30 cellular contexts compared by ENCODE assay signal in genomic region chr10:68251625-68252275, GRCh38. TPM values are rescaled to one million over a fixed set of nuclear protein-coding genes. Genes with fewer than 3 reads are reported as not detected.
DNase-seq lines count a peak whose midpoint lies in the region; ATAC-seq, FAIRE-seq and TF ChIP-seq lines count a peak whose summit lies in the region.
"Had no signal": no experiment of that assay in that cellular context is flagged by ENCODE, and none has a peak within 500 bp of the region (broad histone marks: within the 10 kb centered on the region; RNA-seq: fewer than 3 reads in every experiment).

No MANE protein-coding gene starts in this region.

- H3K4me3 Mint-ChIP-seq in neural progenitor cell, result peak overlapping the region; percentile 9
- H3K4me3 Mint-ChIP-seq: activated naive CD8-positive, alpha-beta T cell treated with anti-CD3 and anti-CD28 coated beads for 36 hours; activated T-helper 17 cell treated with anti-CD3 and anti-CD28 coated beads, Interleukin-2, amount 50 U/mL, for 72 hours; CD4-positive, alpha-beta memory T cell; central memory CD8-positive, alpha-beta T cell; mesothelial cell of epicardium; naive thymus-derived CD8-positive, alpha-beta T cell had no signal

- H3K9me3 ChIP-seq in neural progenitor cell (ENCODE audit: low read depth), result no peaks in the 10 kb centered on the region
- H3K9me3 ChIP-seq: left ventricle myocardium inferior, right atrium auricular region, tibial artery had no signal

- ATAC-seq in GM21786 (IDR thresholded peaks at IDR 0.05; ENCODE audit: unreplicated experiment), result peak; percentile 50
- ATAC-seq: activated T-helper 17 cell treated with anti-CD3 and anti-CD28 coated beads, Interleukin-2, amount 50 U/mL, for 72 hours; naive thymus-derived CD8-positive, alpha-beta T cell; stimulated activated naive CD8-positive, alpha-beta T cell treated with anti-CD3 and anti-CD28 coated beads, Interleukin-15, Interleukin-2, amounts not matched to agents 100 U/mL and 50 U/mL, for 24 hours had no signal

- peaks cover 31% of the 10 kb centered on the region for H3F3A ChIP-seq in neural progenitor cell (ENCODE audit: low read depth)

- peaks cover 11% of the 10 kb centered on the region for H3K27me3 Mint-ChIP-seq in neural progenitor cell (ENCODE audit: insufficient read depth, low read depth)
- H3K27me3 Mint-ChIP-seq: activated naive CD8-positive, alpha-beta T cell treated with anti-CD3 and anti-CD28 coated beads for 36 hours had no signal

- H3K36me3 Mint-ChIP-seq in neural progenitor cell, result no peaks in the 10 kb centered on the region
- H3K36me3 Mint-ChIP-seq: activated naive CD8-positive, alpha-beta T cell treated with anti-CD3 and anti-CD28 coated beads for 36 hours; CD4-positive, alpha-beta memory T cell; mesothelial cell of epicardium; naive thymus-derived CD8-positive, alpha-beta T cell had no signal

- peaks cover 14% of the 10 kb centered on the region for H3K4me1 Mint-ChIP-seq in neural progenitor cell
- H3K4me1 Mint-ChIP-seq: activated T-helper 17 cell treated with anti-CD3 and anti-CD28 coated beads, Interleukin-2, amount 50 U/mL, for 72 hours; central memory CD8-positive, alpha-beta T cell; mesothelial cell of epicardium had no signal

- no peak overlapping the region for H2AFZ ChIP-seq in neural progenitor cell (replicated peaks)

- no peaks in the 10 kb centered on the region for H3K36me3 ChIP-seq in neural progenitor cell
- H3K36me3 ChIP-seq: left ventricle myocardium inferior, right atrium auricular region, tibial artery had no signal

- DNase-seq in GM18507 (ENCODE audit: extremely low spot score, insufficient read length, low read depth) (no peak), MV-4-11 (lab: John Stamatoyannopoulos, UW) (peak; percentile 11), neural progenitor cell (ENCODE audit: low spot score) (no peak), iPS-NIHi11 (ENCODE audit: low spot score) (no peak), pons (ENCODE audit: low spot score) (no peak), COR-L47 (lab: John Stamatoyannopoulos, UW) (no peak)
- DNase-seq: activated CD4-positive, alpha-beta T cell treated with anti-CD3 and anti-CD28 coated beads, Interleukin-2, amount 50 U/mL, for 1 hour; activated CD8-positive, alpha-beta memory T cell treated with anti-CD3 and anti-CD28 coated beads, Interleukin-2, amount 50 U/mL, for 4 hours; activated naive CD8-positive, alpha-beta T cell treated with anti-CD3 and anti-CD28 coated beads for 36 hours; CD4-positive, alpha-beta memory T cell; DMS79 treated with DMSO at 0.1 percent for 48 hours; left ventricle myocardium inferior; naive thymus-derived CD8-positive, alpha-beta T cell; NCI-H187; NCI-H345; NK-92 treated with Interleukin-12 subunit alpha and Interleukin-12 subunit beta, amount 100 ng/mL, for 24 hours; stimulated activated CD4-positive, alpha-beta T cell treated with anti-CD3 and anti-CD28 coated beads, Interleukin-4, amount 100 ng/mL, for 24 hours; stimulated activated naive CD8-positive, alpha-beta T cell treated with anti-CD3 and anti-CD28 coated beads, Interleukin-15, Interleukin-2, amounts not matched to agents 100 U/mL and 50 U/mL, for 24 hours; T-helper 2 cell; tibial artery had no signal

- no peaks in the 10 kb centered on the region for H3K79me2 ChIP-seq in neural progenitor cell (ENCODE audit: low read depth)

- no peaks in the 10 kb centered on the region for H3K27me3 ChIP-seq in neural progenitor cell
- H3K27me3 ChIP-seq: right atrium auricular region, tibial artery had no signal

- H3K4me2 ChIP-seq in neural progenitor cell, result peak overlapping the region; percentile 61

- no peaks in the 10 kb centered on the region for H4K20me1 ChIP-seq in neural progenitor cell (ENCODE audit: low read depth)

- no peak overlapping the region for H3K9ac ChIP-seq in neural progenitor cell

- H3K27ac Mint-ChIP-seq in neural progenitor cell, result no peak overlapping the region
- H3K27ac Mint-ChIP-seq: activated naive CD8-positive, alpha-beta T cell treated with anti-CD3 and anti-CD28 coated beads for 36 hours; activated T-helper 17 cell treated with anti-CD3 and anti-CD28 coated beads, Interleukin-2, amount 50 U/mL, for 72 hours; CD4-positive, alpha-beta memory T cell; mesothelial cell of epicardium; naive thymus-derived CD8-positive, alpha-beta T cell had no signal

- H3K4me3 ChIP-seq in neural progenitor cell, result no peak overlapping the region
- H3K4me3 ChIP-seq: left ventricle myocardium inferior, right atrium auricular region, SK-N-MC, tibial artery had no signal

- peaks cover 33% of the 10 kb centered on the region for H3K4me1 ChIP-seq in neural progenitor cell
- H3K4me1 ChIP-seq: right atrium auricular region, tibial artery had no signal

- no peak overlapping the region for H3K27ac ChIP-seq in neural progenitor cell
- H3K27ac ChIP-seq: left ventricle myocardium inferior, right atrium auricular region, SK-N-MC, tibial artery, VCaP had no signal

- H3K9me3 Mint-ChIP-seq in neural progenitor cell, result peaks cover 2% of the 10 kb centered on the region
- H3K9me3 Mint-ChIP-seq: activated naive CD8-positive, alpha-beta T cell treated with anti-CD3 and anti-CD28 coated beads for 36 hours; activated T-helper 17 cell treated with anti-CD3 and anti-CD28 coated beads, Interleukin-2, amount 50 U/mL, for 72 hours; CD4-positive, alpha-beta memory T cell; central memory CD8-positive, alpha-beta T cell; mesothelial cell of epicardium; naive thymus-derived CD8-positive, alpha-beta T cell had no signal

- FAIRE-seq in GM18507 (lab: Jason Lieb, UNC), result peak; percentile 79

- no peak for TF ChIP-seq CTCF in neural progenitor cell (IDR thresholded peaks at IDR 0.05)

RNA-seq across cellular contexts. Expression of gene ATOH7, which starts 19.8 kb away (rescaled TPM):
- 0.93 TPM in 1 of 2 replicates, not detected in the other for total RNA-seq in neural progenitor cell (ENCODE audit: low replicate concordance)
- total RNA-seq: activated naive CD8-positive, alpha-beta T cell treated with anti-CD3 and anti-CD28 coated beads for 36 hours; activated T-helper 17 cell treated with anti-CD3 and anti-CD28 coated beads, Interleukin-2, amount 50 U/mL, for 72 hours; CD4-positive, alpha-beta memory T cell; epithelial cell of proximal tubule; fibroblast of villous mesenchyme; left ventricle myocardium inferior; naive thymus-derived CD8-positive, alpha-beta T cell; osteocyte; right atrium auricular region had no signal
